22 cellular contexts compared by ENCODE assay signal in genomic region chr2:223758131-223758840, GRCh38.
DNase-seq lines count a peak whose midpoint lies in the region; ATAC-seq and TF ChIP-seq lines count a peak whose summit lies in the region.
"Had no signal": no experiment of that assay in that cellular context is flagged by ENCODE, and none has a peak within 500 bp of the region (broad histone marks: within the 10 kb centered on the region; RNA-seq: fewer than 3 reads in every experiment).

No MANE protein-coding gene starts in this region.

- H3K27ac ChIP-seq in psoas muscle = no peak overlapping the region
- H3K27ac ChIP-seq: dorsolateral prefrontal cortex, HL-60, parathyroid adenoma had no signal

- H3K4me3 ChIP-seq in psoas muscle = no peak overlapping the region
- H3K4me3 ChIP-seq: dorsolateral prefrontal cortex, HAP-1 had no signal

- no peaks in the 10 kb centered on the region for H3K9me3 Mint-ChIP-seq in immature natural killer cell
- no peaks in the 10 kb centered on the region for H3K9me3 Mint-ChIP-seq in activated CD4-positive, alpha-beta memory T cell treated with anti-CD3 and anti-CD28 coated beads for 36 hours
- H3K9me3 Mint-ChIP-seq: nephron had no signal

- intact Hi-C loops in psoas muscle (cut with DNase I) = no loop called here
- intact Hi-C loops in activated CD4-positive, alpha-beta memory T cell treated with anti-CD3 and anti-CD28 coated beads for 36 hours (cut with micrococcal nuclease) = no loop called here

- no peak overlapping the region for H3K4me3 Mint-ChIP-seq in immature natural killer cell
- H3K4me3 Mint-ChIP-seq in activated CD4-positive, alpha-beta memory T cell treated with anti-CD3 and anti-CD28 coated beads for 36 hours = no peak overlapping the region
- H3K4me3 Mint-ChIP-seq: nephron had no signal

- CTCF ChIA-PET in activated CD4-positive, alpha-beta memory T cell treated with anti-CD3 and anti-CD28 coated beads for 36 hours (lab: Charles Lee) = no interaction called here

- H3K4me1 ChIP-seq in psoas muscle = no peaks in the 10 kb centered on the region
- H3K4me1 ChIP-seq: HAP-1, parathyroid adenoma had no signal

- H3K36me3 ChIP-seq in psoas muscle (ENCODE audit: insufficient read depth in 1 of 2, low read depth in 1 of 2) = no peaks in the 10 kb centered on the region
- H3K36me3 ChIP-seq: HAP-1 had no signal

- 55 to 59% (median 56%) methylated on average over 4 of the region's 4 CpGs for WGBS in psoas muscle, 3 donors

- in situ Hi-C loops in SK-MEL-5 (cut with HindIII; ENCODE audit: low pct_unique_long_range_greater_than_20kb, low sequenced_read_pairs) = no loop called here

- no peak for ATAC-seq in psoas muscle
- ATAC-seq in HG03520 (IDR thresholded peaks at IDR 0.05; ENCODE audit: unreplicated experiment) = no peak
- no peak for ATAC-seq in GM18909 (IDR thresholded peaks at IDR 0.05; ENCODE audit: poor library complexity, unreplicated experiment)
- ATAC-seq: left ventricle myocardium superior; right cardiac atrium; stimulated activated naive CD8-positive, alpha-beta T cell treated with anti-CD3 and anti-CD28 coated beads, Interleukin-15, Interleukin-2, amounts not matched to agents 100 U/mL and 50 U/mL, for 24 hours had no signal

- H3K27me3 ChIP-seq in psoas muscle (ENCODE audit: insufficient read depth in 3 of 3, low read length in 2 of 3) = no peaks in the 10 kb centered on the region
- H3K27me3 ChIP-seq: dorsolateral prefrontal cortex had no signal

- DNase-seq in COLO829 (ENCODE audit: low spot score) = peak; percentile 17
- DNase-seq in NCI-H1105 treated with DMSO at 0.1 percent for 48 hours (lab: John Stamatoyannopoulos, UW) = peak; percentile 50
- DNase-seq in SK-MEL-5 (ENCODE audit: low read depth, low spot score) = peak; percentile 8
- no peak for DNase-seq in immature natural killer cell
- DNase-seq in psoas muscle = no peak
- no peak for DNase-seq in activated CD4-positive, alpha-beta memory T cell treated with anti-CD3 and anti-CD28 coated beads for 36 hours
- DNase-seq: activated CD4-positive, alpha-beta T cell treated with anti-CD3 and anti-CD28 coated beads, Interleukin-2, amount 50 U/mL, for 48 hours; C1 segment of cervical spinal cord; dorsolateral prefrontal cortex; IMR-90; left ventricle myocardium superior; NCI-H1694 treated with DMSO at 0.1 percent for 48 hours; NCI-H774; right cardiac atrium; SHP77 treated with DMSO at 0.1 percent for 48 hours; stimulated activated naive CD8-positive, alpha-beta T cell treated with anti-CD3 and anti-CD28 coated beads, Interleukin-15, Interleukin-2, amounts not matched to agents 100 U/mL and 50 U/mL, for 24 hours had no signal

- peaks cover 41 to 49% of the 10 kb centered on the region in 2 donors for H3K4me1 Mint-ChIP-seq in immature natural killer cell
- H3K4me1 Mint-ChIP-seq in activated CD4-positive, alpha-beta memory T cell treated with anti-CD3 and anti-CD28 coated beads for 36 hours (ENCODE audit: low read depth) = peaks cover 24% of the 10 kb centered on the region

- H3K27ac Mint-ChIP-seq in immature natural killer cell = peak overlapping the region in 5 of 6 donors; percentile 97 to 100 (median 99)
- no peak overlapping the region for H3K27ac Mint-ChIP-seq in activated CD4-positive, alpha-beta memory T cell treated with anti-CD3 and anti-CD28 coated beads for 36 hours
- H3K27ac Mint-ChIP-seq: nephron had no signal

- TF ChIP-seq CTCF in psoas muscle (IDR thresholded peaks at IDR 0.05) = no peak

- POLR2A ChIA-PET in activated CD4-positive, alpha-beta memory T cell treated with anti-CD3 and anti-CD28 coated beads for 36 hours (lab: Charles Lee) = no interaction called here

- H3K9me3 ChIP-seq in psoas muscle = no peaks in the 10 kb centered on the region
- H3K9me3 ChIP-seq: HAP-1 had no signal

- peaks cover 12 to 13% (median 12%) of the 10 kb centered on the region in 3 donors for H3K27me3 Mint-ChIP-seq in immature natural killer cell (ENCODE audit: low read depth in 3 of 3)
- H3K27me3 Mint-ChIP-seq in activated CD4-positive, alpha-beta memory T cell treated with anti-CD3 and anti-CD28 coated beads for 36 hours = no peaks in the 10 kb centered on the region

- H3K36me3 Mint-ChIP-seq in immature natural killer cell = no peaks in the 10 kb centered on the region
- no peaks in the 10 kb centered on the region for H3K36me3 Mint-ChIP-seq in activated CD4-positive, alpha-beta memory T cell treated with anti-CD3 and anti-CD28 coated beads for 36 hours

Comparison
In these comparisons a context has a peak if more than half of its experiments do, and no peak if none do; other contexts are left out.
1. DNase-seq: peak in COLO829 (single experiment), NCI-H1105 treated with DMSO at 0.1 percent for 48 hours (single experiment) and SK-MEL-5 (single experiment); none in immature natural killer cell (0 of 3), psoas muscle (0 of 2) and activated CD4-positive, alpha-beta memory T cell treated with anti-CD3 and anti-CD28 coated beads for 36 hours (single experiment).